Comparison of ENCODE assay signal across 8 cellular contexts in genomic region chr5:87020099-87020934, GRCh38.
DNase-seq lines count a peak whose midpoint lies in the region; ATAC-seq lines count a peak whose summit lies in the region.

No MANE protein-coding gene starts in this region.

- DNase-seq in RPMI7951 (ENCODE audit: low read depth), result peak; percentile 49
- DNase-seq in dermis blood vessel endothelial cell, result peak; percentile 4
- peak in 4 of 10 donors; percentile 11 to 15 (median 13) for DNase-seq in naive thymus-derived CD8-positive, alpha-beta T cell
- DNase-seq in NCI-H2227 treated with DMSO at 0.1 percent for 48 hours (lab: John Stamatoyannopoulos, UW), result no peak
- no peak for DNase-seq in DMS153 (lab: John Stamatoyannopoulos, UW)

- no peaks in the 10 kb centered on the region for H3K9me3 ChIP-seq in BLaER1

- peak; percentile 90 for ATAC-seq in GM18909 (IDR thresholded peaks at IDR 0.05; ENCODE audit: poor library complexity, unreplicated experiment)
- peak; percentile 95 for ATAC-seq in HG03064 (IDR thresholded peaks at IDR 0.05; ENCODE audit: low read depth, unreplicated experiment)
- ATAC-seq in naive thymus-derived CD8-positive, alpha-beta T cell, result peak; percentile 59 to 70

- peak overlapping the region in 6 of 10 donors; percentile 0 to 60 (median 10) for H3K27ac Mint-ChIP-seq in naive thymus-derived CD8-positive, alpha-beta T cell

- peak overlapping the region in 7 of 10 donors; percentile 2 to 72 (median 23) for H3K4me3 Mint-ChIP-seq in naive thymus-derived CD8-positive, alpha-beta T cell

- no peak overlapping the region for H3K9ac ChIP-seq in BLaER1

- peak overlapping the region; percentile 13; the same call in 1 of the 2 replicates for H3K4me2 ChIP-seq in BLaER1

- H3K36me3 Mint-ChIP-seq in naive thymus-derived CD8-positive, alpha-beta T cell, result peaks cover 0 to 9% (median 0%) of the 10 kb centered on the region in 3 donors

- no peaks in the 10 kb centered on the region for H3K27me3 Mint-ChIP-seq in naive thymus-derived CD8-positive, alpha-beta T cell

- H3K27ac ChIP-seq in BLaER1, result no peak overlapping the region

- peaks cover 0 to 10% (median 0%) of the 10 kb centered on the region in 9 donors for H3K9me3 Mint-ChIP-seq in naive thymus-derived CD8-positive, alpha-beta T cell

- POLR2A ChIA-PET in naive thymus-derived CD8-positive, alpha-beta T cell (lab: Charles Lee), result no interaction called here

- H3K4me1 ChIP-seq in BLaER1, result peaks cover 10% of the 10 kb centered on the region; the same call in 1 of the 2 replicates

- no peak overlapping the region for H3K4me3 ChIP-seq in BLaER1

- H3K4me1 Mint-ChIP-seq in naive thymus-derived CD8-positive, alpha-beta T cell, result peaks cover 4 to 36% (median 19%) of the 10 kb centered on the region in 4 donors

- no peaks in the 10 kb centered on the region for H3K36me3 ChIP-seq in BLaER1

- H4K20me1 ChIP-seq in BLaER1, result no peaks in the 10 kb centered on the region

- H3K27me3 ChIP-seq in BLaER1, result no peaks in the 10 kb centered on the region

Comparison
In these comparisons a context has a peak if more than half of its experiments do, and no peak if none do; other contexts are left out.
1. DNase-seq: peak in RPMI7951 (single experiment) and dermis blood vessel endothelial cell (single experiment); none in NCI-H2227 treated with DMSO at 0.1 percent for 48 hours (single experiment) and DMS153 (single experiment).
2. Peak in every context shown above with its lines, with median percentiles within 50 percentile points of each other: ATAC-seq.